In genomic region chr1:110674337-110675059, GRCh38 we compare ENCODE assay signal across 8 cellular contexts. TPM values are rescaled to one million over a fixed set of nuclear protein-coding genes. Genes with fewer than 3 reads are reported as not detected.
DNase-seq lines count a peak whose midpoint lies in the region; ATAC-seq and TF ChIP-seq lines count a peak whose summit lies in the region.

KCNA3 (minus strand) TSS chr1:110674940; CDS start chr1:110674809, 131 bp downstream.

- H2BK15ac ChIP-seq in mesenchymal stem cell (ENCODE audit: low read depth, poor library complexity, severe bottlenecking), result no peak within 1 kb of the TSS

- H3K36me3 ChIP-seq in HUES48 (ENCODE audit: control insufficient read depth, insufficient read depth, low read length), result no peaks in the 10 kb centered on the region
- H3K36me3 ChIP-seq in WERI-Rb-1, result no peaks in the 10 kb centered on the region
- H3K36me3 ChIP-seq in mesenchymal stem cell (ENCODE audit: control insufficient read depth in 1 of 2, insufficient read depth in 2 of 2, low read depth in 1 of 2, low read length in 2 of 2), result peaks cover 0 to 9% of the 10 kb centered on the region in 2 experiments

- TF ChIP-seq CTCF in WERI-Rb-1 (IDR thresholded peaks at IDR 0.05; ENCODE audit: low read depth, low read length), result no peak

- H3K4me2 ChIP-seq in mesenchymal stem cell (ENCODE audit: low read length, poor library complexity, severe bottlenecking), result peak within 1 kb of the TSS; percentile 97

- H3K27me3 ChIP-seq in HUES48 (ENCODE audit: control insufficient read depth, insufficient read depth, low read length) (peaks cover 67% of the 10 kb centered on the region), WERI-Rb-1 (ENCODE audit: insufficient read depth, low read depth, severe bottlenecking) (no peaks in the 10 kb centered on the region), mesenchymal stem cell (ENCODE audit: control insufficient read depth in 1 of 2, insufficient read depth in 1 of 2, low read length in 2 of 2) (peaks cover 49 to 54% of the 10 kb centered on the region in 2 experiments)

- no peaks in the 10 kb centered on the region; the same call in 1 of the 2 replicates for H3K4me1 ChIP-seq in HUES48 (ENCODE audit: control insufficient read depth, insufficient read depth, low read length)
- H3K4me1 ChIP-seq in mesenchymal stem cell (ENCODE audit: control insufficient read depth, insufficient read depth, low read depth, low read length), result peaks cover 14% of the 10 kb centered on the region

- H2BK12ac ChIP-seq in mesenchymal stem cell (ENCODE audit: low read length in 2 of 2), result no peak within 1 kb of the TSS

- H3K14ac ChIP-seq in mesenchymal stem cell (ENCODE audit: low read length in 2 of 2), result no peak within 1 kb of the TSS

- H3K4ac ChIP-seq in mesenchymal stem cell (ENCODE audit: low read depth in 1 of 2, low read length in 2 of 2), result no peak within 1 kb of the TSS

- H2BK5ac ChIP-seq in mesenchymal stem cell (ENCODE audit: low read depth, low read length, poor library complexity, severe bottlenecking), result no peak within 1 kb of the TSS

- H3K4me3 Mint-ChIP-seq in central memory CD8-positive, alpha-beta T cell, result peak within 1 kb of the TSS; percentile 99

- H3K79me1 ChIP-seq in mesenchymal stem cell (replicated peaks; ENCODE audit: low read length, poor library complexity, severe bottlenecking), result no peaks in the 10 kb centered on the region

- WGBS in mesenchymal stem cell, result 4% methylated on average over 81 of the region's 97 CpGs

- H3K27me3 Mint-ChIP-seq in central memory CD8-positive, alpha-beta T cell, result no peaks in the 10 kb centered on the region

- H3K27ac ChIP-seq in HUES48 (ENCODE audit: low read depth, low read length) (no peak within 1 kb of the TSS), WERI-Rb-1 (peak within 1 kb of the TSS; percentile 68), mesenchymal stem cell (ENCODE audit: low read length, poor library complexity, severe bottlenecking) (no peak within 1 kb of the TSS)

- no peak within 1 kb of the TSS for H2AK5ac ChIP-seq in mesenchymal stem cell (ENCODE audit: low read length, severe bottlenecking)

- H3K27ac Mint-ChIP-seq in central memory CD8-positive, alpha-beta T cell (ENCODE audit: low read depth), result peak within 1 kb of the TSS; percentile 100

- H3K9me3 Mint-ChIP-seq in central memory CD8-positive, alpha-beta T cell, result no peaks in the 10 kb centered on the region

- ATAC-seq in central memory CD8-positive, alpha-beta T cell (replicated peaks; ENCODE audit: extremely low read depth, poor library complexity, severe bottlenecking), result peak; percentile 27

- H3K9ac ChIP-seq in HUES48 (ENCODE audit: low read depth, low read length) (no peak within 1 kb of the TSS), mesenchymal stem cell (ENCODE audit: low read length) (peak within 1 kb of the TSS; percentile 45)

- H3K23ac ChIP-seq in mesenchymal stem cell (ENCODE audit: low read length in 2 of 2), result no peak within 1 kb of the TSS

- no peak within 1 kb of the TSS for H2BK120ac ChIP-seq in mesenchymal stem cell (ENCODE audit: low read depth, low read length)

- H3K18ac ChIP-seq in mesenchymal stem cell (ENCODE audit: low read depth in 1 of 2, low read length in 2 of 2), result no peak within 1 kb of the TSS

- peaks cover 4% of the 10 kb centered on the region; the same call in 1 of the 2 replicates for H3K9me3 ChIP-seq in HUES48 (ENCODE audit: control insufficient read depth, insufficient read depth, low read length)
- peaks cover 5% of the 10 kb centered on the region for H3K9me3 ChIP-seq in WERI-Rb-1 (ENCODE audit: severe bottlenecking)
- no peaks in the 10 kb centered on the region for H3K9me3 ChIP-seq in mesenchymal stem cell (ENCODE audit: control insufficient read depth, low read length)

- peak within 1 kb of the TSS; percentile 72 for H3K4me3 ChIP-seq in HUES48 (ENCODE audit: low read depth, low read length)
- H3K4me3 ChIP-seq in WERI-Rb-1 (ENCODE audit: low read depth, low read length), result peak within 1 kb of the TSS; percentile 55
- H3K4me3 ChIP-seq in mesenchymal stem cell (ENCODE audit: insufficient read depth in 1 of 2, low read depth in 1 of 2, low read length in 2 of 2), result peak within 1 kb of the TSS; percentile 59 to 69

- peaks cover 38% of the 10 kb centered on the region for H3K36me3 Mint-ChIP-seq in central memory CD8-positive, alpha-beta T cell (ENCODE audit: insufficient read depth)

- H4K8ac ChIP-seq in mesenchymal stem cell (ENCODE audit: low read length), result no peak within 1 kb of the TSS

- H4K91ac ChIP-seq in mesenchymal stem cell (ENCODE audit: low read length), result no peak within 1 kb of the TSS

- DNase-seq in Daoy (ENCODE audit: low read depth), result peak; percentile 69
- no peak for DNase-seq in WERI-Rb-1
- DNase-seq in central memory CD8-positive, alpha-beta T cell (ENCODE audit: low spot score in 2 of 2), result peak; percentile 57 to 66
- DNase-seq in mesenchymal stem cell, result no peak
- DNase-seq in stimulated activated CD8-positive, alpha-beta memory T cell treated with anti-CD3 and anti-CD28 coated beads, Interleukin-15, amount 100 ng/mL, for 48 hours (ENCODE audit: low read depth in 2 of 2), result peak; percentile 57 to 64
- no peak for DNase-seq in HPDE6-E6E7 (ENCODE audit: extremely low spot score)
- DNase-seq in GF-D8 (lab: John Stamatoyannopoulos, UW), result no peak

- H3K4me1 Mint-ChIP-seq in central memory CD8-positive, alpha-beta T cell, result peaks cover 47% of the 10 kb centered on the region

- H2AFZ ChIP-seq in mesenchymal stem cell (ENCODE audit: low read depth, low read length), result peak within 1 kb of the TSS; percentile 61

RNA-seq across cellular contexts. Expression of gene KCNA3, which starts in this region (rescaled TPM):
- total RNA-seq in Daoy (2014; rRNA removed; shearing (Covaris generic)), result 0.12 and 0.29 TPM in 2 replicates
- not detected for polyA plus RNA-seq in mesenchymal stem cell (2013, experiment 1 of 2)
- polyA plus RNA-seq in mesenchymal stem cell (2013, experiment 2 of 2), result not detected

Comparison
In these comparisons a context has a peak if more than half of its experiments do, and no peak if none do; other contexts are left out.
1. Peak in DNase-seq in Daoy; RNA of the gene not detected or under 1 TPM.
2. DNase-seq: peak in central memory CD8-positive, alpha-beta T cell (2 of 2) and stimulated activated CD8-positive, alpha-beta memory T cell treated with anti-CD3 and anti-CD28 coated beads, Interleukin-15, amount 100 ng/mL, for 48 hours (2 of 2); none in WERI-Rb-1 (single experiment), mesenchymal stem cell (single experiment), HPDE6-E6E7 (single experiment) and GF-D8 (single experiment).
3. Peak in every context shown above with its lines, with median percentiles within 50 percentile points of each other: H3K4me3 ChIP-seq.